Comparison of ENCODE assay signal across 14 cellular contexts in the genomic region with DNA sequence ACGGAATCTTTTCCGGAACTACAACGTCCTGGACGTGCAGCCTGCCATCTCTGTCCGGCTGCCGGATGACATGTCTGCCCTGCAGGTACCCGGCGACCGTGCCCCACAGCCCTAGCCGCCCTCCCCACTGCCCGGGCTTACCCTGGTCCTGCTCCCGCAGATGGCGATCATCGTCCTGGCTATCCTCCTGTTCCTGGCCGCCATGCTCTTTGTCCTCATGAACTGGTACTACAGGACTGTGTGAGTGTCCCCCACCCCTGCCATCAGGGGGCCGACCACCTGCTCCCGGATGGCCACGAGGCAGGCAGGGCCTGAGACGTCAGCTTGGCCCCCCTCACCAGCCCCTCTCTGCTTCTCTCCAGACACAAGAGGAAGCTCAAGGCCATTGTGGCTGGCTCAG.
"Had no signal": no experiment of that assay in that cellular context is flagged by ENCODE, and none has a peak within 500 bp of the region (broad histone marks: within the 10 kb centered on the region; RNA-seq: fewer than 3 reads in every experiment).

No MANE protein-coding gene starts in this region.

- DNase-seq: NCI-H1092 treated with DMSO at 0.1 percent for 48 hours, NCI-H1417 treated with DMSO at 0.1 percent for 48 hours, SHP77 treated with DMSO at 0.1 percent for 48 hours had no signal

- H3K27me3 ChIP-seq: brain microvascular endothelial cell, MG63 had no signal

- H3K4me3 Mint-ChIP-seq: activated CD8-positive, alpha-beta T cell treated with anti-CD3 and anti-CD28 coated beads for 36 hours; activated naive CD4-positive, alpha-beta T cell treated with anti-CD3 and anti-CD28 coated beads, Interleukin-2, amount 10 ng/mL, durations not matched to agents 7 days and 5 days; activated naive CD8-positive, alpha-beta T cell treated with anti-CD3 and anti-CD28 coated beads for 36 hours; activated T-cell treated with anti-CD3 and anti-CD28 coated beads, Interleukin-2, amount 50 U/mL, for 72 hours; T-helper 17 cell had no signal

- H2AFZ ChIP-seq: PC-9 had no signal

- H3K36me3 Mint-ChIP-seq: activated naive CD8-positive, alpha-beta T cell treated with anti-CD3 and anti-CD28 coated beads for 36 hours had no signal

- H3K9ac ChIP-seq: KMS-11 had no signal

- H3K4me1 Mint-ChIP-seq: activated naive CD8-positive, alpha-beta T cell treated with anti-CD3 and anti-CD28 coated beads for 36 hours had no signal

- H3K9me3 ChIP-seq: MG63 had no signal

- H3K27ac Mint-ChIP-seq: activated CD8-positive, alpha-beta T cell treated with anti-CD3 and anti-CD28 coated beads for 36 hours; activated naive CD4-positive, alpha-beta T cell treated with anti-CD3 and anti-CD28 coated beads, Interleukin-2, amount 10 ng/mL, durations not matched to agents 7 days and 5 days; activated naive CD8-positive, alpha-beta T cell treated with anti-CD3 and anti-CD28 coated beads for 36 hours; activated T-cell treated with anti-CD3 and anti-CD28 coated beads, Interleukin-2, amount 50 U/mL, for 72 hours; activated T-helper 2 cell treated with anti-CD3 and anti-CD28 coated beads, Interferon-gamma antibody, Interleukin-2, Interleukin-4, amounts not matched to agents 10 μg/mL and 5 μg/mL and 100 μg/mL, durations not matched to agents 14 hours and 24 hours and 36 hours; T-helper 17 cell had no signal

- H3K27me3 Mint-ChIP-seq: activated CD8-positive, alpha-beta T cell treated with anti-CD3 and anti-CD28 coated beads for 36 hours; activated naive CD4-positive, alpha-beta T cell treated with anti-CD3 and anti-CD28 coated beads, Interleukin-2, amount 10 ng/mL, durations not matched to agents 7 days and 5 days; activated naive CD8-positive, alpha-beta T cell treated with anti-CD3 and anti-CD28 coated beads for 36 hours; T-helper 17 cell had no signal

- H3K4me3 ChIP-seq: cardiac muscle cell, MG63, PC-9 had no signal

- H3K4me2 ChIP-seq: KMS-11, PC-9 had no signal

- H3K9me3 Mint-ChIP-seq: activated CD8-positive, alpha-beta T cell treated with anti-CD3 and anti-CD28 coated beads for 36 hours; activated naive CD4-positive, alpha-beta T cell treated with anti-CD3 and anti-CD28 coated beads, Interleukin-2, amount 10 ng/mL, durations not matched to agents 7 days and 5 days; activated naive CD8-positive, alpha-beta T cell treated with anti-CD3 and anti-CD28 coated beads for 36 hours; activated T-cell treated with anti-CD3 and anti-CD28 coated beads, Interleukin-2, amount 50 U/mL, for 72 hours; activated T-helper 2 cell treated with anti-CD3 and anti-CD28 coated beads, Interferon-gamma antibody, Interleukin-2, Interleukin-4, amounts not matched to agents 10 μg/mL and 5 μg/mL and 100 μg/mL, durations not matched to agents 14 hours and 24 hours and 36 hours had no signal

- H3K27ac ChIP-seq: brain microvascular endothelial cell, cardiac muscle cell, KMS-11, PC-9 had no signal
